Comparison of ENCODE assay signal across 8 cellular contexts in the genomic region with DNA sequence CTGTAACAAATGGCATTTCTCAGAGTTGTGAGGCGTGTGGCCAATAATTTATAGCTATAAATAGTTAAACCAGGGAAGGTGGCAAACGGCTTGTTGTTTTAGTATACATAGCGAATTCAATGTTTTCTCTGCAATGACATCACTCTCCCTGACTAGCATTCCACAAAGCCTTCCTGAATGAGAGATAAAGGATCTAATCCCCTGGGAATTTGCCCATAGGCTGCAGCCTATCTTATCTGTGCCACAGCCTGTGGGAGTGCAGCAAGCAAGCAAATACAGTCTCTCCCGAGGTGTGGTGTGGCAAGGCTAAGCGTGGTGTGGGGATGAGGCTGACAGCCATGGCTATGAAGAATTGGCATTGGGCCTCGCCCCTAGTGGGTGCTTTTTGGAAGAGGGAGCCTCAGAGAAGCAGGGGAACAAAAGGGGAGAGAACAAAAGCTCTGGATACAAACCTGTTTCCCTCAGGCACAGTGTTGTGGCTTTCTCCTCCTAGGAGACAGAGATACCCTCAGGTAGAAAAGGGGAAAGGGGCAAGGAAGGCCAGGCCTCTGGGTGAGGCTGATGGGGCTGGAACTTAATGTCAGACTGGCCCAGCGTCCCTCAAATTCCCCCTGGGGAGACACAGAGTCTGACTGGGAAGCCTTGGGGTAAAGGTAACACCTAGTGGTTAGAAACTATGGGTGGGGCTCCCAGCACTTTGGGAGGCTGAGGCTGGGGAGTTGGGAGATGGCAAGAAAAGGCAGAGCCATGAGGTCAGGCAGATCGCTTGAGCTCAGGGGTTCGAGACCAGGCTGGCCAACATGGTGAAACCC. TPM values are rescaled to one million over a fixed set of nuclear protein-coding genes. Genes with fewer than 3 reads are reported as not detected.
DNase-seq lines count a peak whose midpoint lies in the region; TF ChIP-seq lines count a peak whose summit lies in the region.

No MANE protein-coding gene starts in this region.

- no peak for TF ChIP-seq CTCF in choroid plexus epithelial cell (conservative IDR thresholded peaks at IDR 0.05; ENCODE audit: low read depth, low read length)

- no peak overlapping the region for H3K4me3 ChIP-seq in choroid plexus epithelial cell (ENCODE audit: low read depth, low read length)

- DNase-seq in EH (ENCODE audit: low read depth) (peak; percentile 98), NCI-H187 treated with DMSO at 0.1 percent for 48 hours (lab: John Stamatoyannopoulos, UW) (peak; percentile 45), choroid plexus epithelial cell (ENCODE audit: low read depth) (peak; percentile 70), mucosa of gallbladder (ENCODE audit: low spot score) (peak; percentile 51), NCI-H446 treated with DMSO at 0.1 percent for 48 hours (lab: John Stamatoyannopoulos, UW) (no peak), SKM-1 (lab: John Stamatoyannopoulos, UW; ENCODE audit: unreplicated experiment) (no peak)
- DNase-seq in stimulated activated CD4-positive, alpha-beta T cell treated with anti-CD3 and anti-CD28 coated beads, Interleukin-2, amount 100 ng/mL, for 48 hours, result no peak
- no peak for DNase-seq in stimulated activated CD8-positive, alpha-beta memory T cell treated with anti-CD3 and anti-CD28 coated beads, Interleukin-4, amount 100 ng/mL, for 48 hours

RNA-seq across cellular contexts. Expression of a gene that starts 8.9 kb away (rescaled TPM):
- 205 TPM for total RNA-seq in mucosa of gallbladder

RNA-seq across cellular contexts. Expression of a gene that starts 16.5 kb away (rescaled TPM):
- 0.37 TPM for total RNA-seq in mucosa of gallbladder

RNA-seq across cellular contexts. Expression of a gene that starts 29.0 kb away (rescaled TPM):
- 12.4 TPM for total RNA-seq in mucosa of gallbladder

RNA-seq across cellular contexts. Expression of a gene that starts 37.6 kb away (rescaled TPM):
- total RNA-seq in mucosa of gallbladder, result not detected

RNA-seq across cellular contexts. Expression of a gene that starts 54.0 kb away (rescaled TPM):
- total RNA-seq in mucosa of gallbladder, result not detected

Comparison
In these comparisons a context has a peak if more than half of its experiments do, and no peak if none do; other contexts are left out.
1. DNase-seq: peak in EH (single experiment), NCI-H187 treated with DMSO at 0.1 percent for 48 hours (single experiment), choroid plexus epithelial cell (single experiment) and mucosa of gallbladder (single experiment); none in stimulated activated CD4-positive, alpha-beta T cell treated with anti-CD3 and anti-CD28 coated beads, Interleukin-2, amount 100 ng/mL, for 48 hours (0 of 2), NCI-H446 treated with DMSO at 0.1 percent for 48 hours (single experiment), stimulated activated CD8-positive, alpha-beta memory T cell treated with anti-CD3 and anti-CD28 coated beads, Interleukin-4, amount 100 ng/mL, for 48 hours (single experiment) and SKM-1 (single experiment).